30 cellular contexts compared by ENCODE assay signal in the genomic region with DNA sequence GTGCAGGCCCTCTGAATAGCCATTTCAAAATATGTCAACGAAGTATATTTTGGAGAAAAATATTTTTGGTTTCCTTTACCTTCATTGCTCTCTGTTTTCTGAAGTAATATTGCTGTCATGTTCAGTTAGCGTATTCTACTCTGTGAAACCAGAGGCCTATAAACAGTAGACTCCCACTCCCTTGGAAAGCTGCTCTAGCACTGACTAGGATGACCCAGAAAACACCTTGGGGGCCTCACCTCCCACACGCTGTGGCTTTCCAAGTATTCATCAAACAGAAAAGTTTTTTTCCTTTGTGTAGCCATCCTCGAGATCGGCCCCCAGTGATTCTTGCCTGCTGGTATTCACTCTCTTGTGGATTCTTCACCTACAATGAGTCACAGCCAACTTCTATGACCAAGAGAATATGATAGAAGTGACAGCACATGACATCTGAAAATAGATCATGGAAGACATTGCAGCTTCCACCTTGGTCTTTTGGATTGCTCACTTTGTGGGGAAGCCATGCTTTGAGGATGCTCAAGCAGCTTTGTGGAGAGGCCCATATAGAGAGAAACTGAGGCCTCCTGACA. TPM values are rescaled to one million over a fixed set of nuclear protein-coding genes. Genes with fewer than 3 reads are reported as not detected.
"Had no signal": no experiment of that assay in that cellular context is flagged by ENCODE, and none has a peak within 500 bp of the region (broad histone marks: within the 10 kb centered on the region; RNA-seq: fewer than 3 reads in every experiment).

No MANE protein-coding gene starts in this region.

- H3K27ac Mint-ChIP-seq: activated CD4-positive, alpha-beta memory T cell treated with anti-CD3 and anti-CD28 coated beads, Interleukin-2, amount 10 ng/mL, durations not matched to agents 7 days and 5 days; activated CD4-positive, alpha-beta T cell treated with anti-CD3 and anti-CD28 coated beads, Interleukin-2, amount 10 ng/mL, durations not matched to agents 7 days and 5 days; activated naive CD4-positive, alpha-beta T cell treated with anti-CD3 and anti-CD28 coated beads for 36 hours; activated naive CD4-positive, alpha-beta T cell treated with anti-CD3 and anti-CD28 coated beads, Interleukin-2, amount 50 U/mL, for 24 hours; activated T-cell treated with anti-CD3 and anti-CD28 coated beads, Interleukin-2, amount 50 U/mL, for 24 hours; activated T-cell treated with anti-CD3 and anti-CD28 coated beads, Interleukin-2, amount 50 U/mL, for 72 hours; effector memory CD8-positive, alpha-beta T cell had no signal

- H3K4me3 Mint-ChIP-seq: activated CD4-positive, alpha-beta memory T cell treated with anti-CD3 and anti-CD28 coated beads, Interleukin-2, amount 10 ng/mL, durations not matched to agents 7 days and 5 days; activated CD4-positive, alpha-beta T cell treated with anti-CD3 and anti-CD28 coated beads, Interleukin-2, amount 10 ng/mL, durations not matched to agents 7 days and 5 days; activated naive CD4-positive, alpha-beta T cell treated with anti-CD3 and anti-CD28 coated beads for 36 hours; activated naive CD4-positive, alpha-beta T cell treated with anti-CD3 and anti-CD28 coated beads, Interleukin-2, amount 50 U/mL, for 24 hours; activated T-cell treated with anti-CD3 and anti-CD28 coated beads, Interleukin-2, amount 50 U/mL, for 24 hours; activated T-cell treated with anti-CD3 and anti-CD28 coated beads, Interleukin-2, amount 50 U/mL, for 72 hours; effector memory CD8-positive, alpha-beta T cell had no signal

- DNase-seq: activated CD4-positive, alpha-beta memory T cell treated with anti-CD3 and anti-CD28 coated beads, Interleukin-2, amount 10 ng/mL, durations not matched to agents 7 days and 5 days; activated CD4-positive, alpha-beta T cell treated with anti-CD3 and anti-CD28 coated beads for 1 hour; activated CD4-positive, alpha-beta T cell treated with anti-CD3 and anti-CD28 coated beads for 4 hours; activated CD4-positive, alpha-beta T cell treated with anti-CD3 and anti-CD28 coated beads, Interleukin-2, amount 10 ng/mL, durations not matched to agents 7 days and 5 days; activated CD4-positive, alpha-beta T cell treated with anti-CD3 and anti-CD28 coated beads, Interleukin-2, amount 50 U/mL, for 4 hours; activated CD8-positive, alpha-beta memory T cell treated with anti-CD3 and anti-CD28 coated beads, Interleukin-2, amount 50 U/mL, for 48 hours; activated effector memory CD4-positive, alpha-beta T cell treated with Interleukin-2 at 50 U/mL for 16 hours; activated gamma-delta T cell treated with Interleukin-2 at 50 U/mL for 16 hours; activated naive CD4-positive, alpha-beta T cell treated with anti-CD3 and anti-CD28 coated beads for 36 hours; activated T-cell treated with anti-CD3 and anti-CD28 coated beads for 4 hours; activated T-cell treated with anti-CD3 and anti-CD28 coated beads, Interleukin-2, amount 50 U/mL, for 24 hours; activated T-cell treated with anti-CD3 and anti-CD28 coated beads, Interleukin-2, amount 50 U/mL, for 72 hours; adrenal gland; amygdala; aorta; body of pancreas; caudate nucleus; cortex of kidney; dermis blood vessel endothelial cell; effector CD4-positive, alpha-beta T cell; effector memory CD8-positive, alpha-beta T cell; erythroblast; foreskin keratinocyte; T-helper 2 cell had no signal

- H3K9me3 ChIP-seq: body of pancreas, esophagus muscularis mucosa had no signal

- H3K27ac ChIP-seq: adrenal gland, body of pancreas, esophagus muscularis mucosa, foreskin keratinocyte, gastroesophageal sphincter had no signal

- H3K36me3 ChIP-seq: adrenal gland, esophagus muscularis mucosa, gastroesophageal sphincter had no signal

- H3K27me3 ChIP-seq: adrenal gland, body of pancreas, esophagus muscularis mucosa, foreskin keratinocyte, gastroesophageal sphincter had no signal

- ATAC-seq: body of pancreas; effector memory CD8-positive, alpha-beta T cell; foreskin keratinocyte; gastroesophageal sphincter had no signal

- H3K9me3 Mint-ChIP-seq: activated CD4-positive, alpha-beta memory T cell treated with anti-CD3 and anti-CD28 coated beads, Interleukin-2, amount 10 ng/mL, durations not matched to agents 7 days and 5 days; activated CD4-positive, alpha-beta T cell treated with anti-CD3 and anti-CD28 coated beads, Interleukin-2, amount 10 ng/mL, durations not matched to agents 7 days and 5 days; activated naive CD4-positive, alpha-beta T cell treated with anti-CD3 and anti-CD28 coated beads, Interleukin-2, amount 50 U/mL, for 24 hours; effector memory CD8-positive, alpha-beta T cell had no signal

- H3K4me3 ChIP-seq: adrenal gland, body of pancreas, esophagus muscularis mucosa, gastroesophageal sphincter had no signal

- H3K36me3 Mint-ChIP-seq: activated naive CD4-positive, alpha-beta T cell treated with anti-CD3 and anti-CD28 coated beads, Interleukin-2, amount 50 U/mL, for 24 hours had no signal

- H3K4me1 Mint-ChIP-seq: activated CD4-positive, alpha-beta memory T cell treated with anti-CD3 and anti-CD28 coated beads, Interleukin-2, amount 10 ng/mL, durations not matched to agents 7 days and 5 days; activated CD4-positive, alpha-beta T cell treated with anti-CD3 and anti-CD28 coated beads, Interleukin-2, amount 10 ng/mL, durations not matched to agents 7 days and 5 days; activated naive CD4-positive, alpha-beta T cell treated with anti-CD3 and anti-CD28 coated beads, Interleukin-2, amount 50 U/mL, for 24 hours had no signal

- H3K4me1 ChIP-seq: adrenal gland, body of pancreas, foreskin keratinocyte had no signal

RNA-seq across cellular contexts. Expression of a gene that starts 28.9 kb away (rescaled TPM):
- total RNA-seq: activated CD4-positive, alpha-beta memory T cell treated with anti-CD3 and anti-CD28 coated beads, Interleukin-2, amount 10 ng/mL, durations not matched to agents 7 days and 5 days; activated CD4-positive, alpha-beta T cell treated with anti-CD3 and anti-CD28 coated beads, Interleukin-2, amount 10 ng/mL, durations not matched to agents 7 days and 5 days; activated naive CD4-positive, alpha-beta T cell treated with anti-CD3 and anti-CD28 coated beads for 36 hours; activated T-cell treated with anti-CD3 and anti-CD28 coated beads, Interleukin-2, amount 50 U/mL, for 72 hours; adrenal gland; aorta; body of pancreas; chondrocyte; dermis blood vessel endothelial cell; esophagus muscularis mucosa; foreskin keratinocyte; glomerular endothelial cell; T-helper 1 cell treated with Interleukin-12 subunit alpha and Interleukin-12 subunit beta and Interleukin-4 antibody, amounts not matched to agents 30 ng/mL and 1 ng/mL, for 36 hours had no signal
- polyA plus RNA-seq: adrenal gland, aorta, foreskin keratinocyte had no signal
